ENCODE assay signal across 9 cellular contexts in the genomic region with DNA sequence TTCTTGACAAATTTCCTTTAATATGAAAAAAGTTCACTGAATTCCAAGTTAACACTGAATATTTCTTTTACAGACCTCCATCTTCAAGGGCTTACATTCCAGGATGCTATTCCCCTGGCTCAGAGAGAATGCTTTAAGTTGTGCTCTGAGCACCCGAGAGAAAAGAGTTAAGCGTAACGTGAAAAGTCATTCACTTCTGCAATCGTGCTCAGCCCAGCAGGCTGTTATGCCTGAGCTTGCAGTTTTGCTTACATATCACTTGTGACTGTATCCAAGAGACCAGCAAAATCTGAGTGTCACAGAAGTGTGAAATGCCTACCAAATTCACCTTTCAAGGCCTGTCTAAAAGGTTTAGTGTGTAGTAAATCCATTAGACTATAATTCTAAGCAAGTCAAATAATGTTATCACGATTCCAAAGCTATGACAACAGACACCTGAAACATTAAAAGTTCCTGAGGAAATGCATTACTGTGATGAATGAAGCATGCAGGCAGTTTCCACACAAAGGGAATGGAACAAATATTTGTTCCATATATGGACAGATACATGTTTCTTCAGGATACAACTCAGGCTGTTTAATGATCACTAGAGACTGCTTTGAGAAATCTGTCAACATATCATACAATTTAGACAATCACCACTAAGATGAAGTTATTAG. TPM values are rescaled to one million over a fixed set of nuclear protein-coding genes. Genes with fewer than 3 reads are reported as not detected.
A peak's percentile ranks its signal among the peaks of the same experiment; 100 is the strongest.
DNase-seq lines count a peak whose midpoint lies in the region; ATAC-seq and TF ChIP-seq lines count a peak whose summit lies in the region.
"Had no signal": no experiment of that assay in that cellular context is flagged by ENCODE, and none has a peak within 500 bp of the region (broad histone marks: within the 10 kb centered on the region; RNA-seq: fewer than 3 reads in every experiment).

No MANE protein-coding gene starts in this region.

- POLR2A ChIA-PET in Panc1 (lab: Charles Lee): no interaction called here

- H3K4me1 ChIP-seq in Panc1 (ENCODE audit: control insufficient read depth, insufficient read depth, low read length): peaks cover 91% of the 10 kb centered on the region

- intact Hi-C loops in Panc1 (cut with micrococcal nuclease; ENCODE audit: unreplicated experiment) (no loop called here), natural killer cell (cut with micrococcal nuclease) (loop anchor here (5.0 kb wide), 1 partner anchor 69 kb away; no protein-coding TSS in a partner anchor)

- DNase-seq in AG08395 (ENCODE audit: low spot score) (peak; percentile 20), Panc1 (ENCODE audit: low read depth, low spot score) (no peak), epithelial cell of esophagus (ENCODE audit: low read depth) (peak; percentile 64), natural killer cell (no peak)

- no peaks in the 10 kb centered on the region for H3K27me3 ChIP-seq in Panc1 (ENCODE audit: control insufficient read depth, insufficient read depth, low read length)

- in situ Hi-C loops in Panc1 (cut with HindIII; ENCODE audit: low pct_unique_long_range_greater_than_20kb, low sequenced_read_pairs): no loop called here

- H3K27me3 Mint-ChIP-seq in natural killer cell (ENCODE audit: low read depth in 2 of 2): no peaks in the 10 kb centered on the region

- peak overlapping the region; percentile 84 for H3K27ac ChIP-seq in Panc1 (ENCODE audit: low read length)

- H3K9me3 ChIP-seq in Panc1 (ENCODE audit: control insufficient read depth, insufficient read depth, low read depth, low read length): no peaks in the 10 kb centered on the region

- peak overlapping the region; percentile 80 to 87 for H3K27ac Mint-ChIP-seq in natural killer cell
- H3K27ac Mint-ChIP-seq: activated naive CD4-positive, alpha-beta T cell treated with anti-CD3 and anti-CD28 coated beads, Interleukin-2, amount 50 U/mL, for 72 hours had no signal

- H3K36me3 ChIP-seq in Panc1 (ENCODE audit: control insufficient read depth, insufficient read depth, low read length): peaks cover 18% of the 10 kb centered on the region

- H3K9me3 Mint-ChIP-seq in natural killer cell: no peaks in the 10 kb centered on the region
- H3K9me3 Mint-ChIP-seq: activated naive CD4-positive, alpha-beta T cell treated with anti-CD3 and anti-CD28 coated beads, Interleukin-2, amount 50 U/mL, for 72 hours had no signal

- H3K4me3 ChIP-seq in Panc1 (ENCODE audit: low read depth in 2 of 2, low read length in 2 of 2): no peak overlapping the region; a peak in 1 of 4 replicates
- no peak overlapping the region for H3K4me3 ChIP-seq in epithelial cell of esophagus (ENCODE audit: low read length)

- ATAC-seq in Panc1: 0 out of 2 replicates have a peak, but pooled peaks have one; percentile 20
- ATAC-seq in natural killer cell: peak; percentile 48 to 65 (median 59)
- no peak for ATAC-seq in GM21529 (IDR thresholded peaks at IDR 0.05; ENCODE audit: unreplicated experiment)
- no peak for ATAC-seq in GM19397 (IDR thresholded peaks at IDR 0.05; ENCODE audit: unreplicated experiment)
- no peak for ATAC-seq in GM18858 (IDR thresholded peaks at IDR 0.05; ENCODE audit: unreplicated experiment)
- no peak for ATAC-seq in HG03097 (IDR thresholded peaks at IDR 0.05; ENCODE audit: low FRiP score, unreplicated experiment)
- ATAC-seq: activated naive CD4-positive, alpha-beta T cell treated with anti-CD3 and anti-CD28 coated beads, Interleukin-2, amount 50 U/mL, for 72 hours had no signal

- peak overlapping the region; percentile 75 for H3K4me3 Mint-ChIP-seq in natural killer cell

- no peak for TF ChIP-seq CTCF in Panc1 (IDR thresholded peaks at IDR 0.05)
- no peak for TF ChIP-seq CTCF in epithelial cell of esophagus (IDR thresholded peaks at IDR 0.05; ENCODE audit: insufficient read depth, low read depth, low read length, missing control alignments)
- TF ChIP-seq CTCF in natural killer cell (IDR thresholded peaks at IDR 0.05): no peak

- peaks cover 59 to 61% of the 10 kb centered on the region in 2 donors for H3K4me1 Mint-ChIP-seq in natural killer cell

- CTCF ChIA-PET in Panc1 (lab: Charles Lee): no interaction called here

- H3K36me3 Mint-ChIP-seq in natural killer cell: no peaks in the 10 kb centered on the region

- BruUV-seq in Panc1 (replicated peaks; lab: Mats Ljungman, UMichigan): no TSS peak

RNA-seq across cellular contexts. Expression of gene ITGB1, which starts 20.1 kb away (rescaled TPM):
- total RNA-seq in Panc1 (2021; ENCODE audit: unreplicated experiment): 803 TPM
- polyA plus RNA-seq in Panc1 (2012; ENCODE audit: insufficient read length): 484 TPM
- total RNA-seq in natural killer cell: 100 to 1,000 TPM; 175 to 280 (median 202) TPM

Comparison
In these comparisons a context has a peak if more than half of its experiments do, and no peak if none do; other contexts are left out.
1. DNase-seq: peak in AG08395 (single experiment) and epithelial cell of esophagus (single experiment); none in Panc1 (single experiment) and natural killer cell (single experiment).
2. ATAC-seq: peak in Panc1 (single experiment) and natural killer cell (3 of 3); none in GM21529 (single experiment), GM19397 (single experiment), GM18858 (single experiment) and HG03097 (single experiment).